In the genomic region with DNA sequence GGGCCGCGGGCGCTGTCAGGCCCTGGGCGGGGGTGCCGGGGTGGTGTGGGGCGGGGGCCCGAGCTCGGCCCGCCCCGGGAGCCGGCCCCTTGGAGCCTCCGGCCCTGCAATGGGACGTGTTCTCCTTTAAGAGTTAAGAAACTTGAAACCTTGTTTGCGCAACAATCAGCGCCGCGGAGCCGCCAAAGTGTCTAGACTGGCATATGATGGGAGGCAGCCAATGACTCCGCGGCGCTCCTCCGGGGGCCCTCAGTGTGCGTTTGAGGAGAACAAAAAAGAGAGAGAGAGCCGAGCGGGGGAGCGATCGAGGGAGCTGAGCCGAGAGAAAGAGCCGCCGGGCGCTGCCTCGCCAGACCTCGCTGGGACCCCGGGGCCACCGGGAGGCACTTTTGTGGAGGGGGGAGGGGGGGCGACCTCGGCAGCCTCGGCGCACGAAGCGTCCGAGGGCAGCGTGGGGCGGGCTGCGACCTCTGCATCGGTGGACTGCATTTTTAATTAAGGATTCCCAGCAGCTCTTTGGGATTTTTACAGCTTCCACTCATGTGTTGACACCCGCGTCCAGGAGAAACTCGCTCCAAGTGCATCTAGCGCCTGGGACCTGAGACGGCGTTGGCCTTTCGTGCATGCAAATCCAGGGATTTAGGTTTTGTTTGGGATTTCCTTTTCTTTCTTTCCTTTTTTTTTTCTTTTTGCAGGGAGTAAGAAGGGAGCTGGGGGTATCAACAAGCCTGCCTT, we compare ENCODE assay signal across 1 cellular context.
TF ChIP-seq lines count a peak whose summit lies in the region.

A gene (plus strand): TSS at position 202 of the 735 bp plus-strand sequence. CDS start 1,023 bp downstream, outside the sequence.

TF ChIP-seq in K562, 482 proteins besides CTCF, POLR2A, EP300 and RAD21 (continued from another document and continues in another):
- 0 out of 2 replicates have a peak, but pooled peaks have one; percentile 36 for TF ChIP-seq ZBTB7A (IDR thresholded peaks at IDR 0.05; ENCODE audit: borderline replicate concordance, control insufficient read depth, low read depth, low read length)
- TF ChIP-seq ZNF766 (CRISPR knock-in tag; conservative IDR thresholded peaks at IDR 0.05) = 0 out of 2 replicates have a peak, but pooled peaks have one; percentile 21
- no peak for TF ChIP-seq HMG20B (CRISPR knock-in tag; IDR thresholded peaks at IDR 0.05)
- TF ChIP-seq KLF6 (CRISPR knock-in tag; IDR thresholded peaks at IDR 0.05; ENCODE audit: borderline replicate concordance) = no peak
- TF ChIP-seq PHB2 (IDR thresholded peaks at IDR 0.05; ENCODE audit: low read depth) = no peak
- no peak for TF ChIP-seq NFXL1 (CRISPR knock-in tag; IDR thresholded peaks at IDR 0.05)
- no peak for TF ChIP-seq ESRRB (CRISPR knock-in tag; IDR thresholded peaks at IDR 0.05; ENCODE audit: borderline replicate concordance)
- no peak for TF ChIP-seq ZNF347 (CRISPR knock-in tag; IDR thresholded peaks at IDR 0.05; ENCODE audit: low read depth)
- no peak for TF ChIP-seq HMG20A (CRISPR knock-in tag; conservative IDR thresholded peaks at IDR 0.05)
- TF ChIP-seq, protein P1, sequence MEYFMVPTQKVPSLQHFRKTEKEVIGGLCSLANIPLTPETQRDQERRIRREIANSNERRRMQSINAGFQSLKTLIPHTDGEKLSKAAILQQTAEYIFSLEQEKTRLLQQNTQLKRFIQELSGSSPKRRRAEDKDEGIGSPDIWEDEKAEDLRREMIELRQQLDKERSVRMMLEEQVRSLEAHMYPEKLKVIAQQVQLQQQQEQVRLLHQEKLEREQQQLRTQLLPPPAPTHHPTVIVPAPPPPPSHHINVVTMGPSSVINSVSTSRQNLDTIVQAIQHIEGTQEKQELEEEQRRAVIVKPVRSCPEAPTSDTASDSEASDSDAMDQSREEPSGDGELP (CRISPR knock-in tag; IDR thresholded peaks at IDR 0.05; ENCODE audit: borderline replicate concordance) = peak; percentile 30; the same call in 1 of the 2 replicates
- TF ChIP-seq ZNF217 (CRISPR knock-in tag; IDR thresholded peaks at IDR 0.05) = no peak
- no peak for TF ChIP-seq ZNF431 (CRISPR knock-in tag; IDR thresholded peaks at IDR 0.05)
- peak; percentile 95 for TF ChIP-seq CEBPG (CRISPR knock-in tag; IDR thresholded peaks at IDR 0.05)
- peak; percentile 99 for TF ChIP-seq CEBPG (tag; conservative IDR thresholded peaks at IDR 0.05 in 1 of 2, IDR thresholded peaks at IDR 0.05 in 1 of 2)
- TF ChIP-seq, protein P2, sequence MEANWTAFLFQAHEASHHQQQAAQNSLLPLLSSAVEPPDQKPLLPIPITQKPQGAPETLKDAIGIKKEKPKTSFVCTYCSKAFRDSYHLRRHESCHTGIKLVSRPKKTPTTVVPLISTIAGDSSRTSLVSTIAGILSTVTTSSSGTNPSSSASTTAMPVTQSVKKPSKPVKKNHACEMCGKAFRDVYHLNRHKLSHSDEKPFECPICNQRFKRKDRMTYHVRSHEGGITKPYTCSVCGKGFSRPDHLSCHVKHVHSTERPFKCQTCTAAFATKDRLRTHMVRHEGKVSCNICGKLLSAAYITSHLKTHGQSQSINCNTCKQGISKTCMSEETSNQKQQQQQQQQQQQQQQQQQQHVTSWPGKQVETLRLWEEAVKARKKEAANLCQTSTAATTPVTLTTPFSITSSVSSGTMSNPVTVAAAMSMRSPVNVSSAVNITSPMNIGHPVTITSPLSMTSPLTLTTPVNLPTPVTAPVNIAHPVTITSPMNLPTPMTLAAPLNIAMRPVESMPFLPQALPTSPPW (CRISPR knock-in tag; IDR thresholded peaks at IDR 0.05) = peak; percentile 78
- TF ChIP-seq, protein P3, sequence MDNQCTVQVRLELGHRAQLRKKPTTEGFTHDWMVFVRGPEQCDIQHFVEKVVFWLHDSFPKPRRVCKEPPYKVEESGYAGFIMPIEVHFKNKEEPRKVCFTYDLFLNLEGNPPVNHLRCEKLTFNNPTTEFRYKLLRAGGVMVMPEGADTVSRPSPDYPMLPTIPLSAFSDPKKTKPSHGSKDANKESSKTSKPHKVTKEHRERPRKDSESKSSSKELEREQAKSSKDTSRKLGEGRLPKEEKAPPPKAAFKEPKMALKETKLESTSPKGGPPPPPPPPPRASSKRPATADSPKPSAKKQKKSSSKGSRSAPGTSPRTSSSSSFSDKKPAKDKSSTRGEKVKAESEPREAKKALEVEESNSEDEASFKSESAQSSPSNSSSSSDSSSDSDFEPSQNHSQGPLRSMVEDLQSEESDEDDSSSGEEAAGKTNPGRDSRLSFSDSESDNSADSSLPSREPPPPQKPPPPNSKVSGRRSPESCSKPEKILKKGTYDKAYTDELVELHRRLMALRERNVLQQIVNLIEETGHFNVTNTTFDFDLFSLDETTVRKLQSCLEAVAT (IDR thresholded peaks at IDR 0.05) = 0 out of 4 replicates have a peak, but pooled peaks of 1 of the 2 experiments have one; percentile 9
- TF ChIP-seq SRSF7 (optimal IDR thresholded peaks at IDR 0.05; ENCODE audit: low read depth, low read length) = no peak
- TF ChIP-seq CTBP1 (IDR thresholded peaks at IDR 0.05; ENCODE audit: borderline replicate concordance) = 0 out of 2 replicates have a peak, but pooled peaks have one; percentile 34
- no peak for TF ChIP-seq ZC3H11A (IDR thresholded peaks at IDR 0.05; ENCODE audit: low read depth, low read length)
- TF ChIP-seq SIN3A (IDR thresholded peaks at IDR 0.05; ENCODE audit: borderline replicate concordance in 2 of 2, control insufficient read depth in 1 of 2, low read depth in 2 of 2, low read length in 2 of 2) = peak in 1 of 2 experiments; percentile 4; a peak in 1 of 4 replicates
- no peak for TF ChIP-seq GTF2F1 (IDR thresholded peaks at IDR 0.05; ENCODE audit: low read depth, low read length)
- TF ChIP-seq SRSF1 (IDR thresholded peaks at IDR 0.05; ENCODE audit: low read depth, low read length) = no peak
- no peak for TF ChIP-seq MXI1 (IDR thresholded peaks at IDR 0.05; ENCODE audit: low read depth, low read length)
- no peak for TF ChIP-seq TFAM (CRISPR knock-in tag; conservative IDR thresholded peaks at IDR 0.05)
- no peak for TF ChIP-seq POLR2B (IDR thresholded peaks at IDR 0.05; ENCODE audit: low read depth, partially characterized antibody)
- TF ChIP-seq NEUROD1 (IDR thresholded peaks at IDR 0.05; ENCODE audit: borderline replicate concordance, low read depth, low read length, partially characterized antibody) = peak; percentile 51
- TF ChIP-seq, protein P4, sequence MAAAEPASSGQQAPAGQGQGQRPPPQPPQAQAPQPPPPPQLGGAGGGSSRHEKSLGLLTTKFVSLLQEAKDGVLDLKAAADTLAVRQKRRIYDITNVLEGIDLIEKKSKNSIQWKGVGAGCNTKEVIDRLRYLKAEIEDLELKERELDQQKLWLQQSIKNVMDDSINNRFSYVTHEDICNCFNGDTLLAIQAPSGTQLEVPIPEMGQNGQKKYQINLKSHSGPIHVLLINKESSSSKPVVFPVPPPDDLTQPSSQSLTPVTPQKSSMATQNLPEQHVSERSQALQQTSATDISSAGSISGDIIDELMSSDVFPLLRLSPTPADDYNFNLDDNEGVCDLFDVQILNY (CRISPR knock-in tag; IDR thresholded peaks at IDR 0.05) = no peak
- TF ChIP-seq CBFA2T2 (conservative IDR thresholded peaks at IDR 0.05) = peak; percentile 35
- 0 out of 2 replicates have a peak, but pooled peaks have one; percentile 10 for TF ChIP-seq TCF7L2 (IDR thresholded peaks at IDR 0.05; ENCODE audit: low read depth, low read length)
- no peak for TF ChIP-seq U2AF2 (optimal IDR thresholded peaks at IDR 0.05; ENCODE audit: low read depth, low read length)
- TF ChIP-seq, protein P5, sequence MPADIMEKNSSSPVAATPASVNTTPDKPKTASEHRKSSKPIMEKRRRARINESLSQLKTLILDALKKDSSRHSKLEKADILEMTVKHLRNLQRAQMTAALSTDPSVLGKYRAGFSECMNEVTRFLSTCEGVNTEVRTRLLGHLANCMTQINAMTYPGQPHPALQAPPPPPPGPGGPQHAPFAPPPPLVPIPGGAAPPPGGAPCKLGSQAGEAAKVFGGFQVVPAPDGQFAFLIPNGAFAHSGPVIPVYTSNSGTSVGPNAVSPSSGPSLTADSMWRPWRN (IDR thresholded peaks at IDR 0.05; ENCODE audit: low read depth) = no peak
- TF ChIP-seq CREM (IDR thresholded peaks at IDR 0.05; ENCODE audit: low read depth) = no peak; the same call in 1 of the 2 replicates
- TF ChIP-seq JUN (IDR thresholded peaks at IDR 0.05; ENCODE audit: borderline replicate concordance, low read depth, low read length) = no peak
- no peak for TF ChIP-seq JUN (CRISPR knock-in tag; IDR thresholded peaks at IDR 0.05; ENCODE audit: borderline replicate concordance)
- TF ChIP-seq MED1 (CRISPR knock-in tag; IDR thresholded peaks at IDR 0.05; ENCODE audit: borderline replicate concordance) = no peak
- TF ChIP-seq TOE1 (IDR thresholded peaks at IDR 0.05; ENCODE audit: borderline replicate concordance) = peak; percentile 41; the same call in 1 of the 2 replicates
- TF ChIP-seq TOE1 (CRISPR knock-in tag; IDR thresholded peaks at IDR 0.05; ENCODE audit: borderline replicate concordance, low read depth) = no peak
- TF ChIP-seq SUPT5H (IDR thresholded peaks at IDR 0.05) = no peak
- no peak for TF ChIP-seq SIN3B (IDR thresholded peaks at IDR 0.05; ENCODE audit: low read depth)
- no peak for TF ChIP-seq ELF4 (CRISPR knock-in tag; IDR thresholded peaks at IDR 0.05)
- TF ChIP-seq, protein P6, sequence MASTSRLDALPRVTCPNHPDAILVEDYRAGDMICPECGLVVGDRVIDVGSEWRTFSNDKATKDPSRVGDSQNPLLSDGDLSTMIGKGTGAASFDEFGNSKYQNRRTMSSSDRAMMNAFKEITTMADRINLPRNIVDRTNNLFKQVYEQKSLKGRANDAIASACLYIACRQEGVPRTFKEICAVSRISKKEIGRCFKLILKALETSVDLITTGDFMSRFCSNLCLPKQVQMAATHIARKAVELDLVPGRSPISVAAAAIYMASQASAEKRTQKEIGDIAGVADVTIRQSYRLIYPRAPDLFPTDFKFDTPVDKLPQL (IDR thresholded peaks at IDR 0.05; ENCODE audit: extremely low read depth, insufficient read length) = no peak
- no peak for TF ChIP-seq ZC3H8 (IDR thresholded peaks at IDR 0.05)
- TF ChIP-seq, protein P7, sequence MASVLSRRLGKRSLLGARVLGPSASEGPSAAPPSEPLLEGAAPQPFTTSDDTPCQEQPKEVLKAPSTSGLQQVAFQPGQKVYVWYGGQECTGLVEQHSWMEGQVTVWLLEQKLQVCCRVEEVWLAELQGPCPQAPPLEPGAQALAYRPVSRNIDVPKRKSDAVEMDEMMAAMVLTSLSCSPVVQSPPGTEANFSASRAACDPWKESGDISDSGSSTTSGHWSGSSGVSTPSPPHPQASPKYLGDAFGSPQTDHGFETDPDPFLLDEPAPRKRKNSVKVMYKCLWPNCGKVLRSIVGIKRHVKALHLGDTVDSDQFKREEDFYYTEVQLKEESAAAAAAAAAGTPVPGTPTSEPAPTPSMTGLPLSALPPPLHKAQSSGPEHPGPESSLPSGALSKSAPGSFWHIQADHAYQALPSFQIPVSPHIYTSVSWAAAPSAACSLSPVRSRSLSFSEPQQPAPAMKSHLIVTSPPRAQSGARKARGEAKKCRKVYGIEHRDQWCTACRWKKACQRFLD (CRISPR knock-in tag; IDR thresholded peaks at IDR 0.05) = peak; percentile 59; the same call in 1 of the 2 replicates
- no peak for TF ChIP-seq ATF1 (CRISPR knock-in tag; IDR thresholded peaks at IDR 0.05)
- TF ChIP-seq ATF1 (tag; IDR thresholded peaks at IDR 0.05) = peak; percentile 56; the same call in 1 of the 2 replicates
- TF ChIP-seq SMARCA4 (IDR thresholded peaks at IDR 0.05) = no peak
- TF ChIP-seq, protein P8, sequence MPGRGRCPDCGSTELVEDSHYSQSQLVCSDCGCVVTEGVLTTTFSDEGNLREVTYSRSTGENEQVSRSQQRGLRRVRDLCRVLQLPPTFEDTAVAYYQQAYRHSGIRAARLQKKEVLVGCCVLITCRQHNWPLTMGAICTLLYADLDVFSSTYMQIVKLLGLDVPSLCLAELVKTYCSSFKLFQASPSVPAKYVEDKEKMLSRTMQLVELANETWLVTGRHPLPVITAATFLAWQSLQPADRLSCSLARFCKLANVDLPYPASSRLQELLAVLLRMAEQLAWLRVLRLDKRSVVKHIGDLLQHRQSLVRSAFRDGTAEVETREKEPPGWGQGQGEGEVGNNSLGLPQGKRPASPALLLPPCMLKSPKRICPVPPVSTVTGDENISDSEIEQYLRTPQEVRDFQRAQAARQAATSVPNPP (IDR thresholded peaks at IDR 0.05; ENCODE audit: borderline replicate concordance, insufficient read depth, insufficient read length) = no peak
- no peak for TF ChIP-seq ZNF696 (CRISPR knock-in tag; conservative IDR thresholded peaks at IDR 0.05)
- no peak for TF ChIP-seq HNRNPLL (IDR thresholded peaks at IDR 0.05; ENCODE audit: low read depth, low read length, poor library complexity, severe bottlenecking)
- peak; percentile 14 for TF ChIP-seq TAF1 (IDR thresholded peaks at IDR 0.05; ENCODE audit: control insufficient read depth, extremely low read depth, insufficient read depth, low read length, severe bottlenecking)
- peak in 1 of 2 experiments; percentile 57; a peak in 1 of 4 replicates for TF ChIP-seq RCOR1 (IDR thresholded peaks at IDR 0.05; ENCODE audit: borderline replicate concordance in 1 of 2, low read depth in 2 of 2, low read length in 2 of 2)
- 0 out of 2 replicates have a peak, but pooled peaks have one; percentile 4 for TF ChIP-seq CBFA2T3 (IDR thresholded peaks at IDR 0.05)
- TF ChIP-seq, protein P9, sequence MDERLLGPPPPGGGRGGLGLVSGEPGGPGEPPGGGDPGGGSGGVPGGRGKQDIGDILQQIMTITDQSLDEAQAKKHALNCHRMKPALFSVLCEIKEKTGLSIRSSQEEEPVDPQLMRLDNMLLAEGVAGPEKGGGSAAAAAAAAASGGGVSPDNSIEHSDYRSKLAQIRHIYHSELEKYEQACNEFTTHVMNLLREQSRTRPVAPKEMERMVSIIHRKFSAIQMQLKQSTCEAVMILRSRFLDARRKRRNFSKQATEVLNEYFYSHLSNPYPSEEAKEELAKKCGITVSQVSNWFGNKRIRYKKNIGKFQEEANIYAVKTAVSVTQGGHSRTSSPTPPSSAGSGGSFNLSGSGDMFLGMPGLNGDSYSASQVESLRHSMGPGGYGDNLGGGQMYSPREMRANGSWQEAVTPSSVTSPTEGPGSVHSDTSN (CRISPR knock-in tag; IDR thresholded peaks at IDR 0.05; ENCODE audit: low read depth) = no peak
- TF ChIP-seq, protein P9 (tag; conservative IDR thresholded peaks at IDR 0.05; ENCODE audit: low read depth) = no peak
- TF ChIP-seq, protein P10, sequence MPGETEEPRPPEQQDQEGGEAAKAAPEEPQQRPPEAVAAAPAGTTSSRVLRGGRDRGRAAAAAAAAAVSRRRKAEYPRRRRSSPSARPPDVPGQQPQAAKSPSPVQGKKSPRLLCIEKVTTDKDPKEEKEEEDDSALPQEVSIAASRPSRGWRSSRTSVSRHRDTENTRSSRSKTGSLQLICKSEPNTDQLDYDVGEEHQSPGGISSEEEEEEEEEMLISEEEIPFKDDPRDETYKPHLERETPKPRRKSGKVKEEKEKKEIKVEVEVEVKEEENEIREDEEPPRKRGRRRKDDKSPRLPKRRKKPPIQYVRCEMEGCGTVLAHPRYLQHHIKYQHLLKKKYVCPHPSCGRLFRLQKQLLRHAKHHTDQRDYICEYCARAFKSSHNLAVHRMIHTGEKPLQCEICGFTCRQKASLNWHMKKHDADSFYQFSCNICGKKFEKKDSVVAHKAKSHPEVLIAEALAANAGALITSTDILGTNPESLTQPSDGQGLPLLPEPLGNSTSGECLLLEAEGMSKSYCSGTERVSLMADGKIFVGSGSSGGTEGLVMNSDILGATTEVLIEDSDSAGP (CRISPR knock-in tag; IDR thresholded peaks at IDR 0.05) = peak; percentile 85
